Comparison of ENCODE assay signal across 8 cellular contexts in genomic region chr12:27779837-27780611, GRCh38. TPM values are rescaled to one million over a fixed set of nuclear protein-coding genes. Genes with fewer than 3 reads are reported as not detected.
DNase-seq lines count a peak whose midpoint lies in the region; ATAC-seq and TF ChIP-seq lines count a peak whose summit lies in the region.

Gene KLHL42 (plus strand): TSS chr12:27780233. CDS start chr12:27780331, 98 bp downstream.
Gene MANSC4 (minus strand): TSS chr12:27780236. CDS start chr12:27771276, 8,960 bp downstream.

- H3K27me3 ChIP-seq in MG63 (no peaks in the 10 kb centered on the region), psoas muscle (ENCODE audit: insufficient read depth in 3 of 3, low read length in 2 of 3) (no peaks in the 10 kb centered on the region), uterus (no peaks in the 10 kb centered on the region)

- H3K36me3 ChIP-seq in MG63 (peaks cover 30% of the 10 kb centered on the region), psoas muscle (ENCODE audit: insufficient read depth in 1 of 2, low read depth in 1 of 2) (no peaks in the 10 kb centered on the region), uterus (no peaks in the 10 kb centered on the region)

- DNase-seq in GM10266 (ENCODE audit: extremely low spot score) (peak; percentile 87), HCEC 1CT (peak; percentile 80), MG63 (peak; percentile 85), T follicular helper cell (ENCODE audit: low read depth) (peak; percentile 44), amniotic epithelial cell (ENCODE audit: low read depth) (peak; percentile 74), left ventricle myocardium superior (peak; percentile 86), psoas muscle (peak; percentile 76 to 87), uterus (peak; percentile 70 to 79)

- H3K4me3 ChIP-seq in MG63 (peak within 1 kb of the TSS; percentile 76), psoas muscle (peak within 1 kb of the TSS; percentile 82), uterus (peak within 1 kb of the TSS; percentile 60 to 65)

- H3K4me1 ChIP-seq in psoas muscle (peaks cover 9% of the 10 kb centered on the region), uterus (peaks cover 0 to 4% of the 10 kb centered on the region in 2 donors)

- TF ChIP-seq CTCF in GM10266 (IDR thresholded peaks at IDR 0.05; ENCODE audit: control insufficient read depth, insufficient read depth, low read depth, missing control alignments) (no peak), psoas muscle (IDR thresholded peaks at IDR 0.05) (no peak), uterus (IDR thresholded peaks at IDR 0.05) (peak in 2 of 4 experiments; percentile 10 to 21)

- H3K27ac ChIP-seq in psoas muscle = peak within 1 kb of the TSS; percentile 78
- peak within 1 kb of the TSS; percentile 88 to 97 for H3K27ac ChIP-seq in uterus

- H3K9me3 ChIP-seq in MG63 (no peaks in the 10 kb centered on the region), psoas muscle (no peaks in the 10 kb centered on the region), uterus (no peaks in the 10 kb centered on the region)

- ATAC-seq in left ventricle myocardium superior (peak; percentile 97), psoas muscle (peak; percentile 86 to 94 (median 91))

- peak in 1 of 2 donors; percentile 67 for TF ChIP-seq POLR2A in uterus (IDR thresholded peaks at IDR 0.05)

- 0% methylated on average over 41 to 104 of the region's 108 CpGs for WGBS in psoas muscle, 3 donors

- intact Hi-C loops in left ventricle myocardium superior (cut with micrococcal nuclease) (no loop called here), psoas muscle (cut with DNase I) (loop anchor here in 1 of 2 donors (5.0 kb wide), 1 partner anchor 68 kb away; the partner anchor contains the start of gene MRPS35), uterus (cut with DNase I; ENCODE audit: low total_unique reads) (no loop called here)

RNA-seq across cellular contexts. Expression of gene KLHL42, which starts in this region (rescaled TPM):
- 10.6 and 13.6 TPM in 2 replicates for total RNA-seq in MG63 (2014; rRNA removed; shearing (Covaris generic); ENCODE audit: low replicate concordance)
- total RNA-seq in left ventricle myocardium superior (6.4 TPM), psoas muscle (1 to 10 TPM; 2.2 to 4.6 (median 3.3) TPM), uterus (10 to 100 TPM; 40.9 to 56.1 (median 45.3) TPM)
- polyA plus RNA-seq in psoas muscle = 1 to 10 TPM in 2 of 3 donors, under 1 TPM in 1; 0.94 to 3.3 (median 2.5) TPM

RNA-seq across cellular contexts. Expression of gene MANSC4, which starts in this region (rescaled TPM):
- total RNA-seq in MG63 (2014; rRNA removed; shearing (Covaris generic); ENCODE audit: low replicate concordance) = not detected in 2 replicates
- not detected for total RNA-seq in left ventricle myocardium superior
- not detected for total RNA-seq in psoas muscle
- polyA plus RNA-seq in psoas muscle = under 1 TPM in 1 of 3 donors, not detected in 2; 0.08 TPM
- under 1 TPM in 2 of 4 donors, not detected in 2; 0.48 to 0.73 TPM for total RNA-seq in uterus

Comparison
In these comparisons a context has a peak if more than half of its experiments do, and no peak if none do; other contexts are left out.
1. Peak in every context shown above with its lines: DNase-seq, ATAC-seq, H3K4me3 ChIP-seq and H3K27ac ChIP-seq.